2 cellular contexts compared by ENCODE assay signal in the genomic region with DNA sequence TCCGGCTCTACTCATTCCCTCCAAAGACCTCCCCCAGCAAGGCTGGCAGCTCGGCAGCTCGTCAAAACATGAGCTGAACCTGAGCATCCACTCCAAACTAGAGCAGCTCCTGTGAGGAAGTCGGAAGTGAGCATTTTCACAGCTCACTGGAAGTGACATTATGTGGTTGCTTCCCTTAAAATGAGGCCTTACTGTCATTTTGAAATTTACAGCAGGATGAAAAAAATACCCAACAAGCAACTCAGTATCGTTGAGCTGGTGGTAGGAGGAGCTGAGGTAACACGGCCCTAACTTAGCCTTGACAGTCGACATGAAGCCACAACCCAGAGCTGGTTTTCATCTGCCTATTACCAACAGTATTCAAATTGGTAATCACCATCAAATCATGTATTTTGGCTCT.
TF ChIP-seq lines count a peak whose summit lies in the region.

No MANE protein-coding gene starts in this region.

TF ChIP-seq in GM23338, 12 proteins besides CTCF, POLR2A, EP300 and RAD21 (continued from another document):
- no peak for TF ChIP-seq EZH2phosphoT487 (IDR thresholded peaks at IDR 0.05; ENCODE audit: unreplicated experiment)
- TF ChIP-seq JUNB (IDR thresholded peaks at IDR 0.05; ENCODE audit: unreplicated experiment): no peak
- no peak for TF ChIP-seq NANOG (IDR thresholded peaks at IDR 0.05; ENCODE audit: borderline replicate concordance)
- no peak for TF ChIP-seq EZH2 (IDR thresholded peaks at IDR 0.05; ENCODE audit: low read depth, unreplicated experiment)
- TF ChIP-seq, protein P1, sequence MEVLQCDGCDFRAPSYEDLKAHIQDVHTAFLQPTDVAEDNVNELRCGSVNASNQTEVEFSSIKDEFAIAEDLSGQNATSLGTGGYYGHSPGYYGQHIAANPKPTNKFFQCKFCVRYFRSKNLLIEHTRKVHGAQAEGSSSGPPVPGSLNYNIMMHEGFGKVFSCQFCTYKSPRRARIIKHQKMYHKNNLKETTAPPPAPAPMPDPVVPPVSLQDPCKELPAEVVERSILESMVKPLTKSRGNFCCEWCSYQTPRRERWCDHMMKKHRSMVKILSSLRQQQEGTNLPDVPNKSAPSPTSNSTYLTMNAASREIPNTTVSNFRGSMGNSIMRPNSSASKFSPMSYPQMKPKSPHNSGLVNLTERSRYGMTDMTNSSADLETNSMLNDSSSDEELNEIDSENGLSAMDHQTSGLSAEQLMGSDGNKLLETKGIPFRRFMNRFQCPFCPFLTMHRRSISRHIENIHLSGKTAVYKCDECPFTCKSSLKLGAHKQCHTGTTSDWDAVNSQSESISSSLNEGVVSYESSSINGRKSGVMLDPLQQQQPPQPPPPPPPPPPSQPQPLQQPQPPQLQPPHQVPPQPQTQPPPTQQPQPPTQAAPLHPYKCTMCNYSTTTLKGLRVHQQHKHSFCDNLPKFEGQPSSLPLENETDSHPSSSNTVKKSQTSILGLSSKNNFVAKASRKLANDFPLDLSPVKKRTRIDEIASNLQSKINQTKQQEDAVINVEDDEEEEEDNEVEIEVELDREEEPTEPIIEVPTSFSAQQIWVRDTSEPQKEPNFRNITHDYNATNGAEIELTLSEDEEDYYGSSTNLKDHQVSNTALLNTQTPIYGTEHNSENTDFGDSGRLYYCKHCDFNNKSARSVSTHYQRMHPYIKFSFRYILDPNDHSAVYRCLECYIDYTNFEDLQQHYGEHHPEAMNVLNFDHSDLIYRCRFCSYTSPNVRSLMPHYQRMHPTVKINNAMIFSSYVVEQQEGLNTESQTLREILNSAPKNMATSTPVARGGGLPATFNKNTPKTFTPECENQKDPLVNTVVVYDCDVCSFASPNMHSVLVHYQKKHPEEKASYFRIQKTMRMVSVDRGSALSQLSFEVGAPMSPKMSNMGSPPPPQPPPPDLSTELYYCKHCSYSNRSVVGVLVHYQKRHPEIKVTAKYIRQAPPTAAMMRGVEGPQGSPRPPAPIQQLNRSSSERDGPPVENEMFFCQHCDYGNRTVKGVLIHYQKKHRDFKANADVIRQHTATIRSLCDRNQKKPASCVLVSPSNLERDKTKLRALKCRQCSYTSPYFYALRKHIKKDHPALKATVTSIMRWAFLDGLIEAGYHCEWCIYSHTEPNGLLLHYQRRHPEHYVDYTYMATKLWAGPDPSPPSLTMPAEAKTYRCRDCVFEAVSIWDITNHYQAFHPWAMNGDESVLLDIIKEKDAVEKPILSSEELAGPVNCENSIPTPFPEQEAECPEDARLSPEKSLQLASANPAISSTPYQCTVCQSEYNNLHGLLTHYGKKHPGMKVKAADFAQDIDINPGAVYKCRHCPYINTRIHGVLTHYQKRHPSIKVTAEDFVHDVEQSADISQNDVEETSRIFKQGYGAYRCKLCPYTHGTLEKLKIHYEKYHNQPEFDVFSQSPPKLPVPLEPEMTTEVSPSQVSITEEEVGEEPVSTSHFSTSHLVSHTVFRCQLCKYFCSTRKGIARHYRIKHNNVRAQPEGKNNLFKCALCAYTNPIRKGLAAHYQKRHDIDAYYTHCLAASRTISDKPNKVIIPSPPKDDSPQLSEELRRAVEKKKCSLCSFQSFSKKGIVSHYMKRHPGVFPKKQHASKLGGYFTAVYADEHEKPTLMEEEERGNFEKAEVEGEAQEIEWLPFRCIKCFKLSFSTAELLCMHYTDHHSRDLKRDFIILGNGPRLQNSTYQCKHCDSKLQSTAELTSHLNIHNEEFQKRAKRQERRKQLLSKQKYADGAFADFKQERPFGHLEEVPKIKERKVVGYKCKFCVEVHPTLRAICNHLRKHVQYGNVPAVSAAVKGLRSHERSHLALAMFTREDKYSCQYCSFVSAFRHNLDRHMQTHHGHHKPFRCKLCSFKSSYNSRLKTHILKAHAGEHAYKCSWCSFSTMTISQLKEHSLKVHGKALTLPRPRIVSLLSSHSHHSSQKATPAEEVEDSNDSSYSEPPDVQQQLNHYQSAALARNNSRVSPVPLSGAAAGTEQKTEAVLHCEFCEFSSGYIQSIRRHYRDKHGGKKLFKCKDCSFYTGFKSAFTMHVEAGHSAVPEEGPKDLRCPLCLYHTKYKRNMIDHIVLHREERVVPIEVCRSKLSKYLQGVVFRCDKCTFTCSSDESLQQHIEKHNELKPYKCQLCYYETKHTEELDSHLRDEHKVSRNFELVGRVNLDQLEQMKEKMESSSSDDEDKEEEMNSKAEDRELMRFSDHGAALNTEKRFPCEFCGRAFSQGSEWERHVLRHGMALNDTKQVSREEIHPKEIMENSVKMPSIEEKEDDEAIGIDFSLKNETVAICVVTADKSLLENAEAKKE (CRISPR knock-in tag; IDR thresholded peaks at IDR 0.05): no peak
- TF ChIP-seq, protein P2, sequence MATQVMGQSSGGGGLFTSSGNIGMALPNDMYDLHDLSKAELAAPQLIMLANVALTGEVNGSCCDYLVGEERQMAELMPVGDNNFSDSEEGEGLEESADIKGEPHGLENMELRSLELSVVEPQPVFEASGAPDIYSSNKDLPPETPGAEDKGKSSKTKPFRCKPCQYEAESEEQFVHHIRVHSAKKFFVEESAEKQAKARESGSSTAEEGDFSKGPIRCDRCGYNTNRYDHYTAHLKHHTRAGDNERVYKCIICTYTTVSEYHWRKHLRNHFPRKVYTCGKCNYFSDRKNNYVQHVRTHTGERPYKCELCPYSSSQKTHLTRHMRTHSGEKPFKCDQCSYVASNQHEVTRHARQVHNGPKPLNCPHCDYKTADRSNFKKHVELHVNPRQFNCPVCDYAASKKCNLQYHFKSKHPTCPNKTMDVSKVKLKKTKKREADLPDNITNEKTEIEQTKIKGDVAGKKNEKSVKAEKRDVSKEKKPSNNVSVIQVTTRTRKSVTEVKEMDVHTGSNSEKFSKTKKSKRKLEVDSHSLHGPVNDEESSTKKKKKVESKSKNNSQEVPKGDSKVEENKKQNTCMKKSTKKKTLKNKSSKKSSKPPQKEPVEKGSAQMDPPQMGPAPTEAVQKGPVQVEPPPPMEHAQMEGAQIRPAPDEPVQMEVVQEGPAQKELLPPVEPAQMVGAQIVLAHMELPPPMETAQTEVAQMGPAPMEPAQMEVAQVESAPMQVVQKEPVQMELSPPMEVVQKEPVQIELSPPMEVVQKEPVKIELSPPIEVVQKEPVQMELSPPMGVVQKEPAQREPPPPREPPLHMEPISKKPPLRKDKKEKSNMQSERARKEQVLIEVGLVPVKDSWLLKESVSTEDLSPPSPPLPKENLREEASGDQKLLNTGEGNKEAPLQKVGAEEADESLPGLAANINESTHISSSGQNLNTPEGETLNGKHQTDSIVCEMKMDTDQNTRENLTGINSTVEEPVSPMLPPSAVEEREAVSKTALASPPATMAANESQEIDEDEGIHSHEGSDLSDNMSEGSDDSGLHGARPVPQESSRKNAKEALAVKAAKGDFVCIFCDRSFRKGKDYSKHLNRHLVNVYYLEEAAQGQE (IDR thresholded peaks at IDR 0.05; ENCODE audit: unreplicated experiment): no peak
- no peak for TF ChIP-seq STAT1 (IDR thresholded peaks at IDR 0.05; ENCODE audit: unreplicated experiment)
- no peak for TF ChIP-seq CREB1 (CRISPR knock-in tag; IDR thresholded peaks at IDR 0.05; ENCODE audit: low read depth)

TF ChIP-seq in neural cell, 6 proteins besides CTCF, POLR2A, EP300 and RAD21 (continued from another document):
- TF ChIP-seq, protein P2 (IDR thresholded peaks at IDR 0.05; ENCODE audit: borderline replicate concordance): no peak
